2 cellular contexts compared by ENCODE assay signal in the genomic region with DNA sequence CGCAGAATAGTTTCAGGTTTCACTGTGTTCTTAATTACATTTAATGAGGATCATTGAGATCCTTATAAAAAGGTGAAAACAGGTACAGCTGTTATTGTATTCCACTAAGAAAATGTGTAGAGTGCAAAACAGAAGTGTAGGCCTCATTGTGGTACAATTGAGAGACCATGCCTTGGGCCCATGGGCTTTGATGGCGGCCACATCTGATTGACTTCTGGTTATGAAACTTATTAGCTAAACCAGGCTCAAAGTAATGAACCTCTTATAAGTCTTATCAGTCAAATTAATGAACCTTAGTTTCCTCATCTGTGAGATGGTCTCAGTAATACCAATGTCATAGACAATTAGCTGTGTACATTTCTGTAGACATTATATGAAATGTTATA.
TF ChIP-seq lines count a peak whose summit lies in the region.

No MANE protein-coding gene starts in this region.

TF ChIP-seq in endothelial cell of umbilical vein, 7 proteins besides CTCF, POLR2A, EP300 and RAD21 (continued from another document):
- TF ChIP-seq, protein P1, sequence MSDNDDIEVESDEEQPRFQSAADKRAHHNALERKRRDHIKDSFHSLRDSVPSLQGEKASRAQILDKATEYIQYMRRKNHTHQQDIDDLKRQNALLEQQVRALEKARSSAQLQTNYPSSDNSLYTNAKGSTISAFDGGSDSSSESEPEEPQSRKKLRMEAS (IDR thresholded peaks at IDR 0.05; ENCODE audit: insufficient read depth, insufficient read length), result no peak
- TF ChIP-seq GATA2 (IDR thresholded peaks at IDR 0.05; ENCODE audit: insufficient read depth, insufficient read length, low read depth, low read length), result no peak
- no peak for TF ChIP-seq MYC (IDR thresholded peaks at IDR 0.05; ENCODE audit: low read depth, low read length)
- TF ChIP-seq EZH2 (IDR thresholded peaks at IDR 0.05; ENCODE audit: borderline replicate concordance, low read depth, low read length, severe bottlenecking), result no peak
- no peak for TF ChIP-seq JUN (IDR thresholded peaks at IDR 0.05; ENCODE audit: borderline replicate concordance, insufficient read depth, insufficient read length, low read depth)
- no peak for TF ChIP-seq POLR2AphosphoS5 (IDR thresholded peaks at IDR 0.05; ENCODE audit: insufficient read depth, low read depth, low read length)

TF ChIP-seq in neural cell, 6 proteins besides CTCF, POLR2A, EP300 and RAD21 (continued from another document):
- TF ChIP-seq REST (IDR thresholded peaks at IDR 0.05; ENCODE audit: borderline replicate concordance), result no peak
- TF ChIP-seq MXI1 (conservative IDR thresholded peaks at IDR 0.05; ENCODE audit: poor library complexity, severe bottlenecking), result no peak
- no peak for TF ChIP-seq SMC3 (conservative IDR thresholded peaks at IDR 0.05; ENCODE audit: poor library complexity)
- TF ChIP-seq TAF1 (IDR thresholded peaks at IDR 0.05; ENCODE audit: low read depth), result no peak
- no peak for TF ChIP-seq POLR2AphosphoS5 (IDR thresholded peaks at IDR 0.05)
